In genomic region chr11:120523196-120523595, GRCh38 we compare ENCODE assay signal across 1 cellular context.
TF ChIP-seq lines count a peak whose summit lies in the region.

No MANE protein-coding gene starts in this region.

TF ChIP-seq in GM12878, 131 proteins besides CTCF, POLR2A, EP300 and RAD21 (continued from another document):
- TF ChIP-seq TAF1 (IDR thresholded peaks at IDR 0.05; ENCODE audit: borderline replicate concordance, low read depth, low read length) (no peak), POU2F2 (IDR thresholded peaks at IDR 0.05; ENCODE audit: borderline replicate concordance, low read depth, low read length) (no peak), GABPA (IDR thresholded peaks at IDR 0.05; ENCODE audit: low read depth) (no peak), FOXK2 (IDR thresholded peaks at IDR 0.05) (no peak), CBX5 (IDR thresholded peaks at IDR 0.05; ENCODE audit: low read depth) (no peak), ZBTB40 (IDR thresholded peaks at IDR 0.05; ENCODE audit: borderline replicate concordance) (no peak), LARP7 (IDR thresholded peaks at IDR 0.05) (no peak)
- TF ChIP-seq, protein P1, sequence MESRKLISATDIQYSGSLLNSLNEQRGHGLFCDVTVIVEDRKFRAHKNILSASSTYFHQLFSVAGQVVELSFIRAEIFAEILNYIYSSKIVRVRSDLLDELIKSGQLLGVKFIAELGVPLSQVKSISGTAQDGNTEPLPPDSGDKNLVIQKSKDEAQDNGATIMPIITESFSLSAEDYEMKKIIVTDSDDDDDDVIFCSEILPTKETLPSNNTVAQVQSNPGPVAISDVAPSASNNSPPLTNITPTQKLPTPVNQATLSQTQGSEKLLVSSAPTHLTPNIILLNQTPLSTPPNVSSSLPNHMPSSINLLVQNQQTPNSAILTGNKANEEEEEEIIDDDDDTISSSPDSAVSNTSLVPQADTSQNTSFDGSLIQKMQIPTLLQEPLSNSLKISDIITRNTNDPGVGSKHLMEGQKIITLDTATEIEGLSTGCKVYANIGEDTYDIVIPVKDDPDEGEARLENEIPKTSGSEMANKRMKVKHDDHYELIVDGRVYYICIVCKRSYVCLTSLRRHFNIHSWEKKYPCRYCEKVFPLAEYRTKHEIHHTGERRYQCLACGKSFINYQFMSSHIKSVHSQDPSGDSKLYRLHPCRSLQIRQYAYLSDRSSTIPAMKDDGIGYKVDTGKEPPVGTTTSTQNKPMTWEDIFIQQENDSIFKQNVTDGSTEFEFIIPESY (IDR thresholded peaks at IDR 0.05) = no peak
- TF ChIP-seq, protein P2, sequence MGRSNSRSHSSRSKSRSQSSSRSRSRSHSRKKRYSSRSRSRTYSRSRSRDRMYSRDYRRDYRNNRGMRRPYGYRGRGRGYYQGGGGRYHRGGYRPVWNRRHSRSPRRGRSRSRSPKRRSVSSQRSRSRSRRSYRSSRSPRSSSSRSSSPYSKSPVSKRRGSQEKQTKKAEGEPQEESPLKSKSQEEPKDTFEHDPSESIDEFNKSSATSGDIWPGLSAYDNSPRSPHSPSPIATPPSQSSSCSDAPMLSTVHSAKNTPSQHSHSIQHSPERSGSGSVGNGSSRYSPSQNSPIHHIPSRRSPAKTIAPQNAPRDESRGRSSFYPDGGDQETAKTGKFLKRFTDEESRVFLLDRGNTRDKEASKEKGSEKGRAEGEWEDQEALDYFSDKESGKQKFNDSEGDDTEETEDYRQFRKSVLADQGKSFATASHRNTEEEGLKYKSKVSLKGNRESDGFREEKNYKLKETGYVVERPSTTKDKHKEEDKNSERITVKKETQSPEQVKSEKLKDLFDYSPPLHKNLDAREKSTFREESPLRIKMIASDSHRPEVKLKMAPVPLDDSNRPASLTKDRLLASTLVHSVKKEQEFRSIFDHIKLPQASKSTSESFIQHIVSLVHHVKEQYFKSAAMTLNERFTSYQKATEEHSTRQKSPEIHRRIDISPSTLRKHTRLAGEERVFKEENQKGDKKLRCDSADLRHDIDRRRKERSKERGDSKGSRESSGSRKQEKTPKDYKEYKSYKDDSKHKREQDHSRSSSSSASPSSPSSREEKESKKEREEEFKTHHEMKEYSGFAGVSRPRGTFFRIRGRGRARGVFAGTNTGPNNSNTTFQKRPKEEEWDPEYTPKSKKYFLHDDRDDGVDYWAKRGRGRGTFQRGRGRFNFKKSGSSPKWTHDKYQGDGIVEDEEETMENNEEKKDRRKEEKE (IDR thresholded peaks at IDR 0.05) = no peak
- TF ChIP-seq, protein P3, sequence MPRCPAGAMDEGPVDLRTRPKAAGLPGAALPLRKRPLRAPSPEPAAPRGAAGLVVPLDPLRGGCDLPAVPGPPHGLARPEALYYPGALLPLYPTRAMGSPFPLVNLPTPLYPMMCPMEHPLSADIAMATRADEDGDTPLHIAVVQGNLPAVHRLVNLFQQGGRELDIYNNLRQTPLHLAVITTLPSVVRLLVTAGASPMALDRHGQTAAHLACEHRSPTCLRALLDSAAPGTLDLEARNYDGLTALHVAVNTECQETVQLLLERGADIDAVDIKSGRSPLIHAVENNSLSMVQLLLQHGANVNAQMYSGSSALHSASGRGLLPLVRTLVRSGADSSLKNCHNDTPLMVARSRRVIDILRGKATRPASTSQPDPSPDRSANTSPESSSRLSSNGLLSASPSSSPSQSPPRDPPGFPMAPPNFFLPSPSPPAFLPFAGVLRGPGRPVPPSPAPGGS (IDR thresholded peaks at IDR 0.05; ENCODE audit: borderline replicate concordance, insufficient read depth, low read depth, low read length, poor library complexity, severe bottlenecking) = no peak
